ENCODE assay signal across 18 cellular contexts in genomic region chr2:226336283-226336682, GRCh38.
DNase-seq lines count a peak whose midpoint lies in the region; ATAC-seq and TF ChIP-seq lines count a peak whose summit lies in the region.
"Had no signal": no experiment of that assay in that cellular context is flagged by ENCODE, and none has a peak within 500 bp of the region (broad histone marks: within the 10 kb centered on the region; RNA-seq: fewer than 3 reads in every experiment).

No MANE protein-coding gene starts in this region.

- no peaks in the 10 kb centered on the region for H3K27me3 ChIP-seq in DND-41 (ENCODE audit: insufficient read depth, low read length, poor library complexity)
- no peaks in the 10 kb centered on the region for H3K27me3 ChIP-seq in KMS-11 (ENCODE audit: insufficient read depth, low read depth)
- H3K27me3 ChIP-seq in tibial artery: no peaks in the 10 kb centered on the region
- H3K27me3 ChIP-seq: BLaER1 had no signal

- H3K27ac ChIP-seq in DND-41 (ENCODE audit: low read length): no peak overlapping the region
- H3K27ac ChIP-seq in KMS-11: peak overlapping the region; percentile 32; the same call in 1 of the 2 replicates
- no peak overlapping the region for H3K27ac ChIP-seq in tibial artery
- H3K27ac ChIP-seq: BLaER1 had no signal

- H3K4me2 ChIP-seq in DND-41 (ENCODE audit: insufficient read depth, low read length) (no peak overlapping the region), KMS-11 (peak overlapping the region; percentile 53)
- H3K4me2 ChIP-seq: BLaER1 had no signal

- H3K36me3 ChIP-seq in DND-41 (ENCODE audit: insufficient read depth, low read length): no peaks in the 10 kb centered on the region
- H3K36me3 ChIP-seq in KMS-11 (ENCODE audit: insufficient read depth): no peaks in the 10 kb centered on the region
- H3K36me3 ChIP-seq in tibial artery: no peaks in the 10 kb centered on the region
- H3K36me3 ChIP-seq: BLaER1 had no signal

- H3K4me1 ChIP-seq in DND-41 (ENCODE audit: insufficient read depth, low read length) (no peaks in the 10 kb centered on the region), KMS-11 (ENCODE audit: low read depth, poor library complexity, severe bottlenecking) (peaks cover 29% of the 10 kb centered on the region), tibial artery (no peaks in the 10 kb centered on the region)
- H3K4me1 ChIP-seq: BLaER1 had no signal

- no peaks in the 10 kb centered on the region for H3K9me3 ChIP-seq in DND-41 (ENCODE audit: insufficient read depth, low read length, severe bottlenecking)
- H3K9me3 ChIP-seq in tibial artery: no peaks in the 10 kb centered on the region
- H3K9me3 ChIP-seq: BLaER1 had no signal

- no peak overlapping the region for H3K9ac ChIP-seq in DND-41 (ENCODE audit: low read depth, low read length)
- no peak overlapping the region for H3K9ac ChIP-seq in KMS-11
- H3K9ac ChIP-seq: BLaER1 had no signal

- H3K36me3 Mint-ChIP-seq in stimulated activated naive B cell treated with anti-CD40 and anti-IgM and Interleukin-4, amounts not matched to agents 10 μg/mL and 1 μg/mL and 100 μg/mL, for 72 hours: no peaks in the 10 kb centered on the region
- H3K36me3 Mint-ChIP-seq: CD4-positive, alpha-beta memory T cell had no signal

- no peaks in the 10 kb centered on the region for H3K4me1 Mint-ChIP-seq in stimulated activated naive B cell treated with anti-CD40 and anti-IgM and Interleukin-4, amounts not matched to agents 10 μg/mL and 1 μg/mL and 100 μg/mL, for 72 hours

- ATAC-seq in DND-41 (ENCODE audit: insufficient read depth, low read depth): peak; percentile 76
- ATAC-seq in stimulated activated naive B cell treated with anti-CD40 and anti-IgM and Interleukin-4, amounts not matched to agents 10 μg/mL and 1 μg/mL and 100 μg/mL, for 72 hours (replicated peaks): no peak
- ATAC-seq: K562, Panc1, Right ventricle myocardium inferior had no signal

- H2AFZ ChIP-seq in DND-41 (ENCODE audit: low read depth, low read length): no peak overlapping the region
- H2AFZ ChIP-seq in KMS-11 (ENCODE audit: low read depth): no peak overlapping the region

- H3K4me3 Mint-ChIP-seq in stimulated activated naive B cell treated with anti-CD40 and anti-IgM and Interleukin-4, amounts not matched to agents 10 μg/mL and 1 μg/mL and 100 μg/mL, for 72 hours: no peak overlapping the region
- H3K4me3 Mint-ChIP-seq: CD4-positive, alpha-beta memory T cell had no signal

- no peaks in the 10 kb centered on the region for H3K27me3 Mint-ChIP-seq in stimulated activated naive B cell treated with anti-CD40 and anti-IgM and Interleukin-4, amounts not matched to agents 10 μg/mL and 1 μg/mL and 100 μg/mL, for 72 hours

- H3K79me2 ChIP-seq in DND-41 (ENCODE audit: insufficient read depth, low read length) (no peaks in the 10 kb centered on the region), KMS-11 (ENCODE audit: insufficient read depth, low read depth) (no peaks in the 10 kb centered on the region)

- H3K9me3 Mint-ChIP-seq in stimulated activated naive B cell treated with anti-CD40 and anti-IgM and Interleukin-4, amounts not matched to agents 10 μg/mL and 1 μg/mL and 100 μg/mL, for 72 hours: no peaks in the 10 kb centered on the region

- TF ChIP-seq CTCF in DND-41 (IDR thresholded peaks at IDR 0.05; ENCODE audit: borderline replicate concordance, extremely low read depth, low read length, poor library complexity, severe bottlenecking) (no peak), KMS-11 (conservative IDR thresholded peaks at IDR 0.05; ENCODE audit: low read depth, low read length) (no peak), tibial artery (IDR thresholded peaks at IDR 0.05) (no peak)

- DNase-seq in DND-41 (no peak), SW480 (ENCODE audit: low spot score) (peak; percentile 9), myocyte (ENCODE audit: low read depth) (peak; percentile 58), T1000 (lab: John Stamatoyannopoulos, UW) (no peak), tibial artery (no peak)
- no peak for DNase-seq in stimulated activated naive B cell treated with anti-CD40 and anti-IgM and Interleukin-4, amounts not matched to agents 10 μg/mL and 1 μg/mL and 100 μg/mL, for 72 hours
- DNase-seq: CD4-positive, alpha-beta memory T cell; DMS53; MV-4-11; NCI-H1417; NCI-H187 treated with DMSO at 0.1 percent for 48 hours; NCI-H345; NCI-H524 treated with DMSO at 0.1 percent for 48 hours had no signal

- H3K4me3 ChIP-seq in DND-41 (ENCODE audit: low read depth in 1 of 2, low read length in 2 of 2) (no peak overlapping the region), KMS-11 (IDR thresholded peaks at IDR 0.05; ENCODE audit: insufficient read depth, low read depth, low read length) (no peak overlapping the region), tibial artery (no peak overlapping the region)
- H3K4me3 ChIP-seq: BLaER1, K562 had no signal

- intact Hi-C loops in tibial artery (cut with DNase I; ENCODE audit: low total_unique reads): no loop called here

- H3K27ac Mint-ChIP-seq in stimulated activated naive B cell treated with anti-CD40 and anti-IgM and Interleukin-4, amounts not matched to agents 10 μg/mL and 1 μg/mL and 100 μg/mL, for 72 hours: no peak overlapping the region
- H3K27ac Mint-ChIP-seq: CD4-positive, alpha-beta memory T cell had no signal

- H4K20me1 ChIP-seq in DND-41 (ENCODE audit: insufficient read depth, low read length) (no peaks in the 10 kb centered on the region), KMS-11 (ENCODE audit: insufficient read depth) (no peaks in the 10 kb centered on the region; the same call in 1 of the 2 replicates)
- H4K20me1 ChIP-seq: BLaER1 had no signal

Comparison
In these comparisons a context has a peak if more than half of its experiments do, and no peak if none do; other contexts are left out.
1. DNase-seq: peak in SW480 (single experiment) and myocyte (single experiment); none in DND-41 (single experiment), T1000 (single experiment), stimulated activated naive B cell treated with anti-CD40 and anti-IgM and Interleukin-4, amounts not matched to agents 10 μg/mL and 1 μg/mL and 100 μg/mL, for 72 hours (single experiment) and tibial artery (0 of 2).